21 cellular contexts compared by ENCODE assay signal in the genomic region with DNA sequence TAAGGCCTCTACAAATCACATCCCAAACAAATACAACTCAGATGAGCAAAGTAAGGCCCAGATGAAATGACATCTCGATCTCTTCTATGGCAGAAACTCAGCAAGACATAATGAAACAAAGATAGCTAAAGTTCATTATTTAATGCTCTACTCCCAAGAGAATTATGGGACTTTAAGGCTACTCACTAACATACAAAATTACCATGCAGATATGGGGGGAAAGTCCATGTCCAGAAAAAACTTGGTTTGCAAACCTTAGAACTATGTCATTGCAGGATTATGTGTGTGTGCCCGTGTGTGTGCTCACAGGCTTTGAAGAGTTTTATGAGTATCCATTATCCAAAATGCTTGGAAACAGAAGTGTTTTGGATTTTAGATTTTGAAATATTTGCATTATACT. TPM values are rescaled to one million over a fixed set of nuclear protein-coding genes. Genes with fewer than 3 reads are reported as not detected.
DNase-seq lines count a peak whose midpoint lies in the region; ATAC-seq, FAIRE-seq and TF ChIP-seq lines count a peak whose summit lies in the region.
"Had no signal": no experiment of that assay in that cellular context is flagged by ENCODE, and none has a peak within 500 bp of the region (broad histone marks: within the 10 kb centered on the region; RNA-seq: fewer than 3 reads in every experiment).

No MANE protein-coding gene starts in this region.

- H3K9me3 Mint-ChIP-seq in nephron (no peaks in the 10 kb centered on the region), endothelial cell (ENCODE audit: unreplicated experiment) (no peaks in the 10 kb centered on the region)
- no peaks in the 10 kb centered on the region for H3K9me3 Mint-ChIP-seq in stimulated activated naive B cell treated with anti-CD40 and anti-IgM and Interleukin-4, amounts not matched to agents 10 μg/mL and 1 μg/mL and 100 μg/mL, for 72 hours
- H3K9me3 Mint-ChIP-seq: CD4-positive, CD25-positive, alpha-beta regulatory T cell; CD8-positive, alpha-beta T cell; HFFc6 had no signal

- H3K4me2 ChIP-seq in hepatocyte: no peak overlapping the region
- H3K4me2 ChIP-seq: BLaER1 had no signal

- H3K4me1 Mint-ChIP-seq in nephron (peaks cover 23% of the 10 kb centered on the region), endothelial cell (ENCODE audit: unreplicated experiment) (peaks cover 14% of the 10 kb centered on the region)
- H3K4me1 Mint-ChIP-seq in stimulated activated naive B cell treated with anti-CD40 and anti-IgM and Interleukin-4, amounts not matched to agents 10 μg/mL and 1 μg/mL and 100 μg/mL, for 72 hours: peaks cover 21 to 40% of the 10 kb centered on the region in 2 donors

- H3K9me3 ChIP-seq in hepatocyte (ENCODE audit: low read depth) (no peaks in the 10 kb centered on the region), liver (ENCODE audit: control insufficient read depth in 4 of 4, low read length in 3 of 4) (no peaks in the 10 kb centered on the region), ovary (no peaks in the 10 kb centered on the region)
- H3K9me3 ChIP-seq: BLaER1, Caco-2, HAP-1 had no signal

- no peaks in the 10 kb centered on the region for H3K36me3 ChIP-seq in hepatocyte (replicated peaks; ENCODE audit: insufficient read depth, low read depth)
- H3K36me3 ChIP-seq in liver (ENCODE audit: control insufficient read depth in 4 of 4, insufficient read depth in 3 of 4, low read depth in 1 of 4, low read length in 3 of 4): no peaks in the 10 kb centered on the region
- no peaks in the 10 kb centered on the region for H3K36me3 ChIP-seq in ovary

- no peak for TF ChIP-seq RAD21 in liver (IDR thresholded peaks at IDR 0.05)

- no peaks in the 10 kb centered on the region for H3K9me2 ChIP-seq in hepatocyte (replicated peaks; ENCODE audit: insufficient read depth)

- peak overlapping the region; percentile 43 to 61 (median 57) for H3K27ac Mint-ChIP-seq in nephron
- H3K27ac Mint-ChIP-seq in stimulated activated naive B cell treated with anti-CD40 and anti-IgM and Interleukin-4, amounts not matched to agents 10 μg/mL and 1 μg/mL and 100 μg/mL, for 72 hours: no peak overlapping the region
- no peak overlapping the region for H3K27ac Mint-ChIP-seq in endothelial cell (ENCODE audit: unreplicated experiment)
- H3K27ac Mint-ChIP-seq: HFFc6 had no signal

- WGBS in hepatocyte (ENCODE audit: low lambda C conversion rate, missing lambda C conversion rate): 78% methylated on average over 2 of the region's 2 CpGs
- WGBS in liver: 42% methylated on average over 2 of the region's 2 CpGs
- WGBS in ovary, 3 donors: 90 to 98% (median 91%) methylated on average over 2 of the region's 2 CpGs

- H3K27me3 Mint-ChIP-seq in nephron (ENCODE audit: low read depth): no peaks in the 10 kb centered on the region
- H3K27me3 Mint-ChIP-seq in stimulated activated naive B cell treated with anti-CD40 and anti-IgM and Interleukin-4, amounts not matched to agents 10 μg/mL and 1 μg/mL and 100 μg/mL, for 72 hours: no peaks in the 10 kb centered on the region
- no peaks in the 10 kb centered on the region for H3K27me3 Mint-ChIP-seq in endothelial cell (ENCODE audit: unreplicated experiment)
- H3K27me3 Mint-ChIP-seq: B cell; CD4-positive, CD25-positive, alpha-beta regulatory T cell had no signal

- intact Hi-C loops in ovary (cut with DNase I): no loop called here

- no peak for TF ChIP-seq EP300 in ovary (IDR thresholded peaks at IDR 0.05)

- no peak for TF ChIP-seq POLR2A in ovary (IDR thresholded peaks at IDR 0.05)

- H3K79me2 ChIP-seq in hepatocyte: peaks cover 2% of the 10 kb centered on the region

- no peaks in the 10 kb centered on the region for H4K20me1 ChIP-seq in hepatocyte (ENCODE audit: insufficient read depth, poor library complexity, severe bottlenecking)
- H4K20me1 ChIP-seq: BLaER1 had no signal

- peaks cover 53% of the 10 kb centered on the region for H3K36me3 Mint-ChIP-seq in nephron (ENCODE audit: low read depth)
- H3K36me3 Mint-ChIP-seq in stimulated activated naive B cell treated with anti-CD40 and anti-IgM and Interleukin-4, amounts not matched to agents 10 μg/mL and 1 μg/mL and 100 μg/mL, for 72 hours: peaks cover 32 to 57% of the 10 kb centered on the region in 2 donors
- H3K36me3 Mint-ChIP-seq in endothelial cell (ENCODE audit: low read depth, unreplicated experiment): no peaks in the 10 kb centered on the region

- ATAC-seq in stimulated activated naive B cell treated with anti-CD40 and anti-IgM and Interleukin-4, amounts not matched to agents 10 μg/mL and 1 μg/mL and 100 μg/mL, for 72 hours (replicated peaks): peak; percentile 60 to 70
- ATAC-seq: CD8-positive, alpha-beta T cell had no signal

- H3K4me3 Mint-ChIP-seq in nephron (no peak overlapping the region), endothelial cell (ENCODE audit: unreplicated experiment) (no peak overlapping the region)
- no peak overlapping the region for H3K4me3 Mint-ChIP-seq in stimulated activated naive B cell treated with anti-CD40 and anti-IgM and Interleukin-4, amounts not matched to agents 10 μg/mL and 1 μg/mL and 100 μg/mL, for 72 hours
- H3K4me3 Mint-ChIP-seq: B cell; CD4-positive, CD25-positive, alpha-beta regulatory T cell; CD8-positive, alpha-beta T cell; HFFc6 had no signal

- peak overlapping the region; percentile 3 for H3K27ac ChIP-seq in hepatocyte
- peak overlapping the region; percentile 69 to 72 for H3K27ac ChIP-seq in liver (ENCODE audit: low read depth in 1 of 2, low read length in 2 of 2)
- no peak overlapping the region for H3K27ac ChIP-seq in ovary
- H3K27ac ChIP-seq: BLaER1, C4-2B had no signal

- no peak for FAIRE-seq in urothelium cell line (lab: Jason Lieb, UNC)
- FAIRE-seq: G401.6, H54 had no signal

- H3K4me1 ChIP-seq in hepatocyte (ENCODE audit: insufficient read depth) (peaks cover 19% of the 10 kb centered on the region), liver (ENCODE audit: control insufficient read depth in 4 of 4, insufficient read depth in 4 of 4, low read length in 3 of 4) (peaks cover 11 to 42% (median 28%) of the 10 kb centered on the region in 4 donors), ovary (ENCODE audit: insufficient read depth) (no peaks in the 10 kb centered on the region)
- H3K4me1 ChIP-seq: BLaER1, HAP-1 had no signal

- no peaks in the 10 kb centered on the region for H3K27me3 ChIP-seq in hepatocyte
- no peaks in the 10 kb centered on the region for H3K27me3 ChIP-seq in liver (ENCODE audit: control insufficient read depth in 4 of 4, insufficient read depth in 4 of 4, low read length in 3 of 4)
- H3K27me3 ChIP-seq in ovary: no peaks in the 10 kb centered on the region
- H3K27me3 ChIP-seq: BLaER1 had no signal

- H3K4me3 ChIP-seq in hepatocyte (no peak overlapping the region), liver (ENCODE audit: low read depth in 1 of 3, low read length in 3 of 3) (no peak overlapping the region), ovary (no peak overlapping the region)
- H3K4me3 ChIP-seq: BLaER1, HAP-1 had no signal

- no peak overlapping the region for H3K9ac ChIP-seq in liver (ENCODE audit: low read depth in 1 of 2, low read length in 2 of 2)
- H3K9ac ChIP-seq: BLaER1 had no signal

- no peak overlapping the region for H2AFZ ChIP-seq in hepatocyte

- DNase-seq in hepatocyte (ENCODE audit: low spot score) (no peak), ovary (no peak), urothelium cell line (ENCODE audit: low spot score) (no peak), endothelial cell (ENCODE audit: low spot score) (no peak)
- no peak for DNase-seq in stimulated activated naive B cell treated with anti-CD40 and anti-IgM and Interleukin-4, amounts not matched to agents 10 μg/mL and 1 μg/mL and 100 μg/mL, for 72 hours
- no peak for DNase-seq in activated naive CD4-positive, alpha-beta T cell treated with Interleukin-2 at 50 U/mL for 16 hours
- DNase-seq: Caco-2; CD4-positive, CD25-positive, alpha-beta regulatory T cell; CD8-positive, alpha-beta T cell; DMS153; DND-41; GOT3; HFFc6 had no signal

- TF ChIP-seq CTCF in hepatocyte (IDR thresholded peaks at IDR 0.05; ENCODE audit: poor library complexity) (no peak), liver (IDR thresholded peaks at IDR 0.05; ENCODE audit: low read depth, low read length, missing input control) (no peak), nephron (IDR thresholded peaks at IDR 0.05; ENCODE audit: unreplicated experiment in 3 of 3) (no peak), ovary (IDR thresholded peaks at IDR 0.05) (no peak), endothelial cell (IDR thresholded peaks at IDR 0.05; ENCODE audit: unreplicated experiment) (no peak)

TF ChIP-seq in liver, 16 proteins besides CTCF, POLR2A, EP300 and RAD21:
- no peak for TF ChIP-seq NR2F2 (IDR thresholded peaks at IDR 0.05)
- peak in 1 of 2 donors; percentile 12 for TF ChIP-seq RXRA (IDR thresholded peaks at IDR 0.05)
- no peak for TF ChIP-seq HNF4G (IDR thresholded peaks at IDR 0.05)
- peak; percentile 24 for TF ChIP-seq YY1 (IDR thresholded peaks at IDR 0.05)
- TF ChIP-seq SP1 (IDR thresholded peaks at IDR 0.05): peak; percentile 35
- peak; percentile 44 to 49 for TF ChIP-seq HNF4A (conservative IDR thresholded peaks at IDR 0.05)

RNA-seq across cellular contexts. Expression of a gene that starts 34.0 kb away (rescaled TPM):
- 12.7 and 24.2 TPM in 2 replicates for total RNA-seq in hepatocyte
- polyA plus RNA-seq in hepatocyte: 39.9 and 49.6 TPM in 2 replicates
- total RNA-seq in liver: 10 to 100 TPM; 12.2 to 18.8 TPM
- polyA plus RNA-seq in liver: 10 to 100 TPM; 11.0 to 16.6 TPM
- 10 to 100 TPM; 24.3 to 47.3 (median 43.3) TPM for total RNA-seq in ovary
- polyA plus RNA-seq in ovary: 10 to 100 TPM; 34.0 to 53.6 TPM
- total RNA-seq in endothelial cell (ENCODE audit: unreplicated experiment): 59.3 TPM

Comparison
In these comparisons a context has a peak if more than half of its experiments do, and no peak if none do; other contexts are left out.
1. H3K27ac ChIP-seq: peak in hepatocyte (single experiment) and liver (2 of 2); none in ovary (0 of 2).
2. H3K27ac Mint-ChIP-seq: peak in nephron (3 of 3); none in stimulated activated naive B cell treated with anti-CD40 and anti-IgM and Interleukin-4, amounts not matched to agents 10 μg/mL and 1 μg/mL and 100 μg/mL, for 72 hours (single experiment) and endothelial cell (single experiment).